Comparison of ENCODE assay signal across 19 cellular contexts in genomic region chr9:123073441-123073840, GRCh38. TPM values are rescaled to one million over a fixed set of nuclear protein-coding genes. Genes with fewer than 3 reads are reported as not detected.
A peak's percentile ranks its signal among the peaks of the same experiment; 100 is the strongest.
DNase-seq lines count a peak whose midpoint lies in the region; ATAC-seq, FAIRE-seq and TF ChIP-seq lines count a peak whose summit lies in the region.
"Had no signal": no experiment of that assay in that cellular context is flagged by ENCODE, and none has a peak within 500 bp of the region (broad histone marks: within the 10 kb centered on the region; RNA-seq: fewer than 3 reads in every experiment).

No MANE protein-coding gene starts in this region.

- H3K18ac ChIP-seq in IMR-90 (ENCODE audit: low read depth, low read length), result peak overlapping the region; percentile 39; the same call in 1 of the 2 replicates

- peak overlapping the region; percentile 25; the same call in 1 of the 2 replicates for H3K4ac ChIP-seq in IMR-90 (ENCODE audit: low read depth, low read length)

- FAIRE-seq in GM12878 (lab: Jason Lieb, UNC), result no peak

- H2BK120ac ChIP-seq in IMR-90 (ENCODE audit: low read depth, low read length), result peak overlapping the region; percentile 33

- H3K56ac ChIP-seq in IMR-90 (ENCODE audit: extremely low read depth, insufficient read depth, low read length), result 0 out of 2 replicates have a peak overlapping the region, but pooled peaks have one; percentile 2

- DNase-seq in IMR-90 (no peak), GM12878 (ENCODE audit: low read depth, low spot score) (no peak), memory B cell (ENCODE audit: low spot score in 2 of 2) (no peak), tibial nerve (ENCODE audit: low spot score in 2 of 2) (no peak), kidney glomerular epithelial cell (lab: John Stamatoyannopoulos, UW) (no peak), breast epithelium (ENCODE audit: low spot score in 2 of 2) (no peak)
- DNase-seq: activated naive CD4-positive, alpha-beta T cell treated with Interleukin-2 at 50 U/mL for 16 hours; CD8-positive, alpha-beta T cell; cerebellar nuclear complex; erythroblast; GOT3; midbrain; NCI-H187 treated with DMSO at 0.1 percent for 48 hours; NCI-H748 treated with DMSO at 0.1 percent for 48 hours; posterior cingulate gyrus; stimulated activated CD4-positive, alpha-beta T cell treated with anti-CD3 and anti-CD28 coated beads, Interleukin-4, amount 100 ng/mL, for 24 hours had no signal

- peak overlapping the region; percentile 66 for H3K14ac ChIP-seq in IMR-90 (replicated peaks; ENCODE audit: low read depth, low read length)

- H2BK15ac ChIP-seq in IMR-90 (ENCODE audit: low read depth, low read length), result peak overlapping the region; percentile 2; the same call in 1 of the 3 replicates

- H3K4me2 ChIP-seq in IMR-90 (ENCODE audit: low read depth, low read length) (peak overlapping the region; percentile 69; the same call in 1 of the 2 replicates), GM12878 (ENCODE audit: control insufficient read depth, insufficient read depth) (no peak overlapping the region)

- SMC1A ChIA-PET in GM12878 (lab: Charles Lee; ENCODE audit: uncharacterized antibody, unreplicated experiment), result interaction anchor here (0.9 to 3.9 kb wide), 6 partner anchors 17 to 276 kb away, joined by 3 to 22 read pairs (median 4); no protein-coding TSS in a partner anchor

- RAD21 ChIA-PET in GM12878 (lab: Charles Lee; ENCODE audit: unreplicated experiment), result interaction anchor here (1.0 to 4.0 kb wide), 2 partner anchors 270 to 276 kb away, joined by 3 to 13 read pairs; no protein-coding TSS in a partner anchor

- WGBS in IMR-90 (ENCODE audit: extremely low coverage in 2 of 2, insufficient read length in 1 of 2), 2 experiments, result no CpG with 5 or more reads among the region's 5 CpGs
- WGBS in GM12878 (ENCODE audit: insufficient coverage, insufficient replicate concordance, low lambda C conversion rate, missing lambda C conversion rate), result 15% methylated on average over 5 of the region's 5 CpGs
- WGBS in tibial nerve, 2 donors, result 70% methylated on average over 5 of the region's 5 CpGs

- TF ChIP-seq EP300 in GM12878 (IDR thresholded peaks at IDR 0.05; ENCODE audit: borderline replicate concordance in 1 of 2, control insufficient read depth in 1 of 2, low read depth in 2 of 2, low read length in 2 of 2), result no peak
- no peak for TF ChIP-seq EP300 in tibial nerve (IDR thresholded peaks at IDR 0.05)

- peak overlapping the region; percentile 49 for H2BK20ac ChIP-seq in IMR-90 (ENCODE audit: low read depth, low read length)

- H3K79me2 ChIP-seq in GM12878 (ENCODE audit: control insufficient read depth, insufficient read depth, low read length), result no peaks in the 10 kb centered on the region

- H3K36me3 ChIP-seq in IMR-90 (ENCODE audit: control insufficient read depth, insufficient read depth, low read length) (peaks cover 13% of the 10 kb centered on the region), GM12878 (ENCODE audit: control insufficient read depth in 2 of 2, insufficient read depth in 2 of 2, low read length in 1 of 2) (peaks cover 0 to 17% of the 10 kb centered on the region in 2 experiments; a peak in 3 of 4 replicates), tibial nerve (peaks cover 0 to 40% (median 0%) of the 10 kb centered on the region in 3 donors), breast epithelium (no peaks in the 10 kb centered on the region)

- in situ Hi-C loops in IMR-90 (cut with MboI; ENCODE audit: low sequenced_read_pairs) (no loop called here), GM12878 (cut with MboI) (no loop called here)

- no peak overlapping the region for H3K4me3 ChIP-seq in IMR-90 (ENCODE audit: insufficient read depth, low read depth, low read length)
- H3K4me3 ChIP-seq in GM12878, result no peak overlapping the region
- H3K4me3 ChIP-seq in tibial nerve, result peak overlapping the region in 1 of 4 donors; percentile 10
- no peak overlapping the region for H3K4me3 ChIP-seq in breast epithelium

- H3K27me3 Mint-ChIP-seq in memory B cell, result no peaks in the 10 kb centered on the region
- H3K27me3 Mint-ChIP-seq: stimulated activated memory B cell treated with anti-CD40 and anti-IgM and Interleukin-4, amounts not matched to agents 10 μg/mL and 1 μg/mL and 100 μg/mL, for 72 hours had no signal

- H3K27me3 ChIP-seq in IMR-90 (ENCODE audit: control insufficient read depth, insufficient read depth, low read length) (no peaks in the 10 kb centered on the region), GM12878 (replicated peaks in 1 of 2; ENCODE audit: control insufficient read depth in 2 of 2, insufficient read depth in 2 of 2, low read length in 1 of 2) (no peaks in the 10 kb centered on the region), tibial nerve (no peaks in the 10 kb centered on the region), breast epithelium (no peaks in the 10 kb centered on the region)

- peaks cover 4% of the 10 kb centered on the region; the same call in 1 of the 2 replicates for H4K20me1 ChIP-seq in IMR-90 (ENCODE audit: insufficient read depth, low read length)
- H4K20me1 ChIP-seq in GM12878 (ENCODE audit: control insufficient read depth, insufficient read depth), result no peaks in the 10 kb centered on the region

- no peaks in the 10 kb centered on the region for H3K9me3 Mint-ChIP-seq in memory B cell
- H3K9me3 Mint-ChIP-seq: CD8-positive, alpha-beta T cell; stimulated activated memory B cell treated with anti-CD40 and anti-IgM and Interleukin-4, amounts not matched to agents 10 μg/mL and 1 μg/mL and 100 μg/mL, for 72 hours had no signal

- H2AK9ac ChIP-seq in IMR-90 (replicated peaks; ENCODE audit: low read depth, low read length, poor library complexity), result no peak overlapping the region

- no peak for TF ChIP-seq CTCF in IMR-90 (conservative IDR thresholded peaks at IDR 0.05; ENCODE audit: low read depth, low read length)
- no peak for TF ChIP-seq CTCF in GM12878 (IDR thresholded peaks at IDR 0.05 in 2 of 3, conservative IDR thresholded peaks at IDR 0.05 in 1 of 3; ENCODE audit: control insufficient read depth in 2 of 3, extremely low read depth in 1 of 3, insufficient read depth in 1 of 3, low read depth in 3 of 3, low read length in 3 of 3)
- TF ChIP-seq CTCF in tibial nerve (IDR thresholded peaks at IDR 0.05), result no peak
- TF ChIP-seq CTCF in breast epithelium (IDR thresholded peaks at IDR 0.05), result no peak

- H3K27ac ChIP-seq in IMR-90 (ENCODE audit: insufficient read depth, low read length) (peak overlapping the region; percentile 37; the same call in 1 of the 2 replicates), GM12878 (ENCODE audit: control insufficient read depth, insufficient read depth) (no peak overlapping the region), tibial nerve (peak overlapping the region in 3 of 4 donors; percentile 29 to 66 (median 52)), breast epithelium (peak overlapping the region in 1 of 2 donors; percentile 13)

- TF ChIP-seq POLR2A in IMR-90 (IDR thresholded peaks at IDR 0.05; ENCODE audit: low read depth, low read length) (no peak), GM12878 (IDR thresholded peaks at IDR 0.05; ENCODE audit: low read depth, low read length) (no peak), tibial nerve (IDR thresholded peaks at IDR 0.05) (no peak), breast epithelium (IDR thresholded peaks at IDR 0.05) (no peak)

- TF ChIP-seq RAD21 in IMR-90 (IDR thresholded peaks at IDR 0.05; ENCODE audit: low read length) (no peak), GM12878 (IDR thresholded peaks at IDR 0.05; ENCODE audit: insufficient read depth, low read depth, low read length) (no peak)

- H3K9me3 ChIP-seq in IMR-90 (ENCODE audit: control insufficient read depth, insufficient read depth, low read length) (no peaks in the 10 kb centered on the region), GM12878 (replicated peaks; ENCODE audit: control insufficient read depth, insufficient read depth, low read length) (no peaks in the 10 kb centered on the region), tibial nerve (no peaks in the 10 kb centered on the region), breast epithelium (no peaks in the 10 kb centered on the region)

- peak overlapping the region; percentile 22 to 67 for H4K8ac ChIP-seq in IMR-90 (ENCODE audit: low read depth in 2 of 2, low read length in 2 of 2)

- H3K9ac ChIP-seq in IMR-90 (ENCODE audit: low read depth, low read length), result no peak overlapping the region
- H3K9ac ChIP-seq in GM12878 (ENCODE audit: control insufficient read depth, insufficient read depth, low read length), result no peak overlapping the region

- CTCF ChIA-PET in IMR-90 (lab: Yijun Ruan, JAX), result no interaction called here
- CTCF ChIA-PET in GM12878 (lab: Yijun Ruan, JAX), result interaction anchor here (1.1 to 5.4 kb wide), 2 partner anchors 186 to 276 kb away, joined by 3 to 38 read pairs; no protein-coding TSS in a partner anchor

- POLR2A ChIA-PET in IMR-90 (lab: Charles Lee; ENCODE audit: unreplicated experiment), result interaction anchor here (0.7 kb wide), 1 partner anchor 54 kb away, joined by 3 read pairs; no protein-coding TSS in a partner anchor
- POLR2A ChIA-PET in GM12878 (lab: Charles Lee), result interaction anchor here (0.6 kb wide), 3 partner anchors 19 to 218 kb away, joined by 3 to 12 read pairs (median 3); no protein-coding TSS in a partner anchor

- BruUV-seq in IMR-90 (replicated peaks; lab: Mats Ljungman, UMichigan), result no TSS peak
- BruUV-seq in GM12878 (replicated peaks; lab: Mats Ljungman, UMichigan), result no TSS peak

- H3K4me3 Mint-ChIP-seq in memory B cell, result no peak overlapping the region
- H3K4me3 Mint-ChIP-seq: CD8-positive, alpha-beta T cell; stimulated activated memory B cell treated with anti-CD40 and anti-IgM and Interleukin-4, amounts not matched to agents 10 μg/mL and 1 μg/mL and 100 μg/mL, for 72 hours had no signal

- H3K27ac Mint-ChIP-seq in memory B cell, result no peak overlapping the region
- H3K27ac Mint-ChIP-seq: CD8-positive, alpha-beta T cell; stimulated activated memory B cell treated with anti-CD40 and anti-IgM and Interleukin-4, amounts not matched to agents 10 μg/mL and 1 μg/mL and 100 μg/mL, for 72 hours had no signal

- H3K9me1 ChIP-seq in IMR-90 (ENCODE audit: insufficient read depth, low read length), result peaks cover 11% of the 10 kb centered on the region

- dilution Hi-C loops in IMR-90 (cut with HindIII; ENCODE audit: low sequenced_read_pairs, unreplicated experiment), result no loop called here

- H2AK5ac ChIP-seq in IMR-90 (ENCODE audit: low read depth, low read length), result no peak overlapping the region; the same call in 1 of the 2 replicates

- H3K4me1 ChIP-seq in IMR-90 (ENCODE audit: control insufficient read depth, insufficient read depth, low read length), result peaks cover 9% of the 10 kb centered on the region
- peaks cover 5% of the 10 kb centered on the region; the same call in 1 of the 2 replicates for H3K4me1 ChIP-seq in GM12878 (ENCODE audit: control insufficient read depth, insufficient read depth, low read length)
- peaks cover 0 to 49% (median 4%) of the 10 kb centered on the region in 4 donors for H3K4me1 ChIP-seq in tibial nerve
- H3K4me1 ChIP-seq in breast epithelium, result no peaks in the 10 kb centered on the region

- H3K36me3 Mint-ChIP-seq in memory B cell, result peaks cover 16% of the 10 kb centered on the region

- ATAC-seq in IMR-90 (ENCODE audit: low read depth) (no peak), GM12878 (peak; percentile 21), memory B cell (ENCODE audit: low read depth) (peak; percentile 44), HG02759 (IDR thresholded peaks at IDR 0.05; ENCODE audit: unreplicated experiment) (no peak)
- ATAC-seq: CD8-positive, alpha-beta T cell; stimulated activated memory B cell treated with anti-CD40 and anti-IgM and Interleukin-4, amounts not matched to agents 10 μg/mL and 1 μg/mL and 100 μg/mL, for 72 hours had no signal

- peak overlapping the region; percentile 51; the same call in 1 of the 2 replicates for H3K23ac ChIP-seq in IMR-90 (ENCODE audit: low read depth, low read length)

- peak overlapping the region; percentile 73 for H4K5ac ChIP-seq in IMR-90 (ENCODE audit: low read depth, low read length)

- peak overlapping the region; percentile 63 for H2BK5ac ChIP-seq in IMR-90 (ENCODE audit: low read depth, low read length, poor library complexity, severe bottlenecking)

- intact Hi-C loops in IMR-90 (cut with micrococcal nuclease) (no loop called here), GM12878 (cut with micrococcal nuclease; ENCODE audit: unreplicated experiment) (no loop called here), breast epithelium (cut with DNase I; ENCODE audit: low total_unique reads) (no loop called here)

- peaks cover 15% of the 10 kb centered on the region for H3K4me1 Mint-ChIP-seq in memory B cell

- peaks cover 0 to 18% of the 10 kb centered on the region in 2 experiments; a peak in 2 of 4 replicates for H3K79me1 ChIP-seq in IMR-90 (ENCODE audit: low read depth in 1 of 2, low read length in 2 of 2)

- H4K91ac ChIP-seq in IMR-90 (ENCODE audit: insufficient read depth, low read depth, low read length), result peak overlapping the region; percentile 54

- H2AFZ ChIP-seq in IMR-90 (replicated peaks; ENCODE audit: low read length, poor library complexity) (no peak overlapping the region), GM12878 (ENCODE audit: control insufficient read depth, low read depth, low read length) (no peak overlapping the region)

RNA-seq across cellular contexts. Expression of gene GPR21, which starts 40.0 kb away (rescaled TPM):
- total RNA-seq in IMR-90 (2012; rRNA removed), result 0.28 and 0.90 TPM in 2 replicates
- not detected in 2 replicates for polyA plus RNA-seq in IMR-90 (2012; rRNA removed)
- polyA plus RNA-seq in IMR-90 (2012; cell fraction: cytosol; rRNA removed), result 0.11 TPM in 1 of 2 replicates, not detected in the other
- polyA plus RNA-seq in IMR-90 (2012; cell fraction: nucleus; rRNA removed; ENCODE audit: low replicate concordance), result 0.22 and 0.58 TPM in 2 replicates
- total RNA-seq in GM12878 (2013; cell fraction: nucleolus; rRNA removed), result 16.4 and 27.6 TPM in 2 replicates
- total RNA-seq in GM12878 (2014; rRNA removed), result 0.73 and 0.76 TPM in 2 replicates
- 1.2 and 1.9 TPM in 2 replicates for total RNA-seq in GM12878 (2014; rRNA removed; fragmentation: Illumina TruSeq; extraction: Trizol)
- 0.45 and 0.87 TPM in 2 replicates for total RNA-seq in GM12878 (2021)
- polyA plus RNA-seq in GM12878 (2011; ENCODE audit: low read depth), result not detected
- 0.19 and 0.38 TPM in 2 replicates for polyA plus RNA-seq in GM12878 (2011; rRNA removed)
- not detected in 2 replicates for polyA plus RNA-seq in GM12878 (2011; cell fraction: cytosol; rRNA removed)
- 0.90 and 1.8 TPM in 2 replicates for polyA plus RNA-seq in GM12878 (2011; cell fraction: nucleus; rRNA removed)
- polyA plus RNA-seq in GM12878 (2012), result not detected in 2 replicates
- polyA plus RNA-seq in GM12878 (2014; fragmentation: Illumina TruSeq; extraction: Trizol), result 0.09 TPM in 1 of 2 replicates, not detected in the other
- polyA plus RNA-seq in GM12878 (2014; fragmentation: Nextera tagmentation; extraction: Ambion mirVana), result not detected
- 0.06 and 0.40 TPM in 2 replicates for polyA plus RNA-seq in GM12878 (2014; rRNA removed)
- not detected for polyA plus RNA-seq in GM12878 (2016; fragmentation: Nextera tagmentation; extraction: Ambion mirVana)
- polyA minus RNA-seq in GM12878 (2011; rRNA and poly(A)+ RNA removed), result 17.9 and 24.5 TPM in 2 replicates
- polyA minus RNA-seq in GM12878 (2011; cell fraction: cytosol; rRNA and poly(A)+ RNA removed), result 0.83 TPM in 1 of 2 replicates, not detected in the other
- 17.2 and 40.9 TPM in 2 replicates for polyA minus RNA-seq in GM12878 (2011; cell fraction: nucleus; rRNA and poly(A)+ RNA removed)
- total RNA-seq in tibial nerve, result 1 to 10 TPM in 2 of 4 donors, under 1 TPM in 1, not detected in 1; 0.98 to 4.4 (median 3.9) TPM
- 1 to 10 TPM in 2 of 3 donors, not detected in 1; 3.3 to 6.7 TPM for total RNA-seq in breast epithelium
- total RNA-seq: G401 had no signal

Comparison
In these comparisons a context has a peak if more than half of its experiments do, and no peak if none do; other contexts are left out.
1. ATAC-seq: peak in GM12878 (single experiment) and memory B cell (single experiment); none in IMR-90 (single experiment) and HG02759 (single experiment).